In genomic region chr15:93042691-93043378, GRCh38 we compare ENCODE assay signal across 28 cellular contexts. TPM values are rescaled to one million over a fixed set of nuclear protein-coding genes. Genes with fewer than 3 reads are reported as not detected.
DNase-seq lines count a peak whose midpoint lies in the region; ATAC-seq and TF ChIP-seq lines count a peak whose summit lies in the region.
"Had no signal": no experiment of that assay in that cellular context is flagged by ENCODE, and none has a peak within 500 bp of the region (broad histone marks: within the 10 kb centered on the region; RNA-seq: fewer than 3 reads in every experiment).

No MANE protein-coding gene starts in this region.

- CTCF ChIA-PET in HEK293T (lab: Yijun Ruan, JAX): no interaction called here

- H3K4me3 ChIP-seq in RWPE2 (ENCODE audit: severe bottlenecking) (no peak overlapping the region), right lobe of liver (no peak overlapping the region), sigmoid colon (no peak overlapping the region), esophagus squamous epithelium (no peak overlapping the region)
- H3K4me3 ChIP-seq: esophagus muscularis mucosa, gastrocnemius medialis, ovary, thoracic aorta had no signal

- no peak for TF ChIP-seq POLR2A in right lobe of liver (IDR thresholded peaks at IDR 0.05)
- TF ChIP-seq POLR2A in sigmoid colon (IDR thresholded peaks at IDR 0.05): no peak
- TF ChIP-seq POLR2A in esophagus squamous epithelium (IDR thresholded peaks at IDR 0.05): no peak

- DNase-seq in HEK293T (ENCODE audit: extremely low spot score) (no peak), RWPE2 (ENCODE audit: low spot score) (peak; percentile 61), right lobe of liver (peak in 2 of 3 donors; percentile 7 to 32), sigmoid colon (peak; percentile 49), esophagus squamous epithelium (lab: John Stamatoyannopoulos, UW) (no peak), NCI-H446 (lab: John Stamatoyannopoulos, UW) (no peak)
- DNase-seq: activated CD4-positive, alpha-beta T cell treated with anti-CD3 and anti-CD28 coated beads, Interleukin-2, amount 50 U/mL, for 1 hour; activated naive CD8-positive, alpha-beta T cell treated with anti-CD3 and anti-CD28 coated beads, Interleukin-2, amount 10 ng/mL, durations not matched to agents 7 days and 5 days; DND-41; effector CD8-positive, alpha-beta T cell; gastrocnemius medialis; IMR-90; mammary epithelial cell; NCI-H1105 treated with DMSO at 0.1 percent for 48 hours; NCI-H2081 treated with DMSO at 0.1 percent for 48 hours; NCI-H69; stimulated activated CD4-positive, alpha-beta T cell treated with anti-CD3 and anti-CD28 coated beads, Interleukin-1b, Interleukin-23, amount 100 ng/mL, for 48 hours had no signal

- no peak overlapping the region for H3K27ac ChIP-seq in RWPE2 (ENCODE audit: poor library complexity, severe bottlenecking)
- no peak overlapping the region for H3K27ac ChIP-seq in right lobe of liver
- no peak overlapping the region for H3K27ac ChIP-seq in sigmoid colon
- no peak overlapping the region for H3K27ac ChIP-seq in esophagus squamous epithelium
- H3K27ac ChIP-seq: gastrocnemius medialis, ovary, thoracic aorta, VCaP had no signal

- no peaks in the 10 kb centered on the region for H3K27me3 ChIP-seq in RWPE2 (ENCODE audit: insufficient read depth, poor library complexity, severe bottlenecking)
- H3K27me3 ChIP-seq in right lobe of liver: no peaks in the 10 kb centered on the region
- H3K27me3 ChIP-seq in sigmoid colon: no peaks in the 10 kb centered on the region
- H3K27me3 ChIP-seq in esophagus squamous epithelium: no peaks in the 10 kb centered on the region
- H3K27me3 ChIP-seq: esophagus muscularis mucosa, gastrocnemius medialis, ovary had no signal

- TF ChIP-seq CTCF in RWPE2 (IDR thresholded peaks at IDR 0.05; ENCODE audit: poor library complexity, severe bottlenecking) (no peak), right lobe of liver (IDR thresholded peaks at IDR 0.05) (no peak), sigmoid colon (IDR thresholded peaks at IDR 0.05) (no peak), esophagus squamous epithelium (IDR thresholded peaks at IDR 0.05) (no peak)

- H3K4me1 ChIP-seq in RWPE2 (ENCODE audit: insufficient read depth, poor library complexity, severe bottlenecking): no peaks in the 10 kb centered on the region
- no peaks in the 10 kb centered on the region for H3K4me1 ChIP-seq in right lobe of liver
- peaks cover 0 to 32% (median 18%) of the 10 kb centered on the region in 4 donors for H3K4me1 ChIP-seq in sigmoid colon
- peaks cover 10 to 61% (median 15%) of the 10 kb centered on the region in 3 donors for H3K4me1 ChIP-seq in esophagus squamous epithelium

- ATAC-seq in RWPE2 (ENCODE audit: low read depth) (no peak), right lobe of liver (no peak), HG02885 (IDR thresholded peaks at IDR 0.05; ENCODE audit: poor library complexity, unreplicated experiment) (no peak), HG03571 (IDR thresholded peaks at IDR 0.05; ENCODE audit: unreplicated experiment) (no peak)
- ATAC-seq: gastrocnemius medialis; SK-N-SH treated with all-trans-retinoic acid at 6 μM for 48 hours; stimulated activated effector memory CD8-positive, alpha-beta T cell treated with anti-CD3 and anti-CD28 coated beads, Interleukin-12 subunit alpha, Interleukin-12 subunit beta, amount 100 ng/mL, for 72 hours had no signal

- TF ChIP-seq EP300 in sigmoid colon (IDR thresholded peaks at IDR 0.05): no peak

- POLR2A ChIA-PET in HEK293T (lab: Yijun Ruan, JAX): no interaction called here

- H3K9me3 ChIP-seq in RWPE2 (ENCODE audit: severe bottlenecking) (peaks cover 3% of the 10 kb centered on the region), right lobe of liver (no peaks in the 10 kb centered on the region), sigmoid colon (peaks cover 0 to 4% (median 0%) of the 10 kb centered on the region in 4 donors), esophagus squamous epithelium (peaks cover 0 to 5% (median 0%) of the 10 kb centered on the region in 3 donors)
- H3K9me3 ChIP-seq: gastrocnemius medialis, ovary had no signal

- H3K36me3 ChIP-seq in RWPE2 (ENCODE audit: low read depth): no peaks in the 10 kb centered on the region
- H3K36me3 ChIP-seq in right lobe of liver: no peaks in the 10 kb centered on the region
- H3K36me3 ChIP-seq in sigmoid colon: peaks cover 14 to 51% (median 23%) of the 10 kb centered on the region in 4 donors
- peaks cover 28 to 59% (median 34%) of the 10 kb centered on the region in 3 donors for H3K36me3 ChIP-seq in esophagus squamous epithelium
- H3K36me3 ChIP-seq: ovary had no signal

- WGBS in right lobe of liver (ENCODE audit: insufficient coverage, low coverage, low lambda C conversion rate, missing lambda C conversion rate): 78% methylated on average over 16 of the region's 18 CpGs
- 78 to 88% methylated on average over 18 of the region's 18 CpGs for WGBS in sigmoid colon, 2 donors
- 76 to 83% methylated on average over 15 to 16 of the region's 18 CpGs for WGBS in esophagus squamous epithelium, 2 donors

- intact Hi-C loops in right lobe of liver (cut with DNase I): no loop called here
- intact Hi-C loops in sigmoid colon (cut with DNase I): loop anchor here (10.0 kb wide), 1 partner anchor 1052 kb away; no protein-coding TSS in a partner anchor
- intact Hi-C loops in esophagus squamous epithelium (cut with DNase I): no loop called here

TF ChIP-seq in HEK293T, 16 proteins besides CTCF, POLR2A, EP300 and RAD21:
- peak; percentile 67 for TF ChIP-seq TARDBP (IDR thresholded peaks at IDR 0.05)
- no peak for TF ChIP-seq ZNF384 (IDR thresholded peaks at IDR 0.05)
- no peak for TF ChIP-seq ELF4 (IDR thresholded peaks at IDR 0.05)
TF ChIP-seq in HEK293T: peak in this region for 1.

RNA-seq across cellular contexts. Expression of gene RGMA, which starts 46.2 kb away (rescaled TPM):
- total RNA-seq in right lobe of liver: under 1 TPM in 4 of 6 experiments, not detected in 2; 0.06 to 0.32 (median 0.25) TPM
- total RNA-seq in sigmoid colon: 10 to 100 TPM; 21.8 to 58.6 (median 32.8) TPM
- polyA plus RNA-seq in sigmoid colon: 10 to 100 TPM in 1 of 3 donors, 1 to 10 TPM in 2; 1.4 to 18.5 (median 6.0) TPM
- 10 to 100 TPM; 18.8 to 74.7 (median 47.1) TPM for total RNA-seq in esophagus squamous epithelium
- total RNA-seq: RPMI7951; T-helper 2 cell treated with Interferon-gamma antibody and Interleukin-4, amounts not matched to agents 100 ng/mL and 5 ng/mL, for 36 hours had no signal
- polyA plus RNA-seq: CD8-positive, alpha-beta memory T cell had no signal

Comparison
In these comparisons a context has a peak if more than half of its experiments do, and no peak if none do; other contexts are left out.
1. DNase-seq: peak in RWPE2 (single experiment), right lobe of liver (2 of 3) and sigmoid colon (single experiment); none in HEK293T (single experiment), esophagus squamous epithelium (single experiment) and NCI-H446 (0 of 2).
2. RNA of gene RGMA, which starts 46.2 kb away (total RNA-seq): 18.8 to 74.7 TPM in esophagus squamous epithelium and 21.8 to 58.6 TPM in sigmoid colon; 0.06 to 0.32 TPM in right lobe of liver; every median in the first group is over 10 times any median in the second.